25 cellular contexts compared by ENCODE assay signal in genomic region chr9:93536874-93537273, GRCh38. TPM values are rescaled to one million over a fixed set of nuclear protein-coding genes. Genes with fewer than 3 reads are reported as not detected.
DNase-seq lines count a peak whose midpoint lies in the region; ATAC-seq and TF ChIP-seq lines count a peak whose summit lies in the region.
"Had no signal": no experiment of that assay in that cellular context is flagged by ENCODE, and none has a peak within 500 bp of the region (broad histone marks: within the 10 kb centered on the region; RNA-seq: fewer than 3 reads in every experiment).

No MANE protein-coding gene starts in this region.

- H3K9me3 Mint-ChIP-seq in activated naive CD8-positive, alpha-beta T cell treated with anti-CD3 and anti-CD28 coated beads, Interleukin-2, amount 50 U/mL, for 24 hours: no peaks in the 10 kb centered on the region
- no peaks in the 10 kb centered on the region for H3K9me3 Mint-ChIP-seq in activated naive CD8-positive, alpha-beta T cell treated with anti-CD3 and anti-CD28 coated beads for 36 hours
- H3K9me3 Mint-ChIP-seq in CD8-positive, alpha-beta memory T cell: no peaks in the 10 kb centered on the region
- H3K9me3 Mint-ChIP-seq: activated naive CD4-positive, alpha-beta T cell treated with anti-CD3 and anti-CD28 coated beads for 36 hours; immature natural killer cell had no signal

- no TSS peak for BruUV-seq in OCI-LY7 (replicated peaks; lab: Mats Ljungman, UMichigan)

- intact Hi-C loops in OCI-LY7 (cut with micrococcal nuclease; ENCODE audit: unreplicated experiment) (no loop called here), heart right ventricle (cut with DNase I) (loop anchor here in 3 of 10 donors (5.0 to 10.0 kb wide), 2 partner anchors 82 to 85 kb away; partner anchors contain the start of genes FAM120A (in 3 of the 3) and FAM120AOS (in 3 of the 3))

- H3K9me3 ChIP-seq in OCI-LY7 (ENCODE audit: low read length) (no peaks in the 10 kb centered on the region), heart right ventricle (no peaks in the 10 kb centered on the region), trophoblast cell (ENCODE audit: insufficient read depth, low read depth, low read length) (peaks cover 2% of the 10 kb centered on the region), HAP-1 (no peaks in the 10 kb centered on the region)
- no peaks in the 10 kb centered on the region for H3K9me3 ChIP-seq in CD8-positive, alpha-beta memory T cell (ENCODE audit: low read length)
- H3K9me3 ChIP-seq: lower lobe of right lung, neutrophil, prostate gland had no signal

- H3K79me2 ChIP-seq in OCI-LY7 (ENCODE audit: insufficient read depth, low read depth, low read length): no peaks in the 10 kb centered on the region
- H3K79me2 ChIP-seq in trophoblast cell (ENCODE audit: control insufficient read depth, insufficient read depth, low read length, poor library complexity): peaks cover 1% of the 10 kb centered on the region

- H3K27ac Mint-ChIP-seq in activated naive CD8-positive, alpha-beta T cell treated with anti-CD3 and anti-CD28 coated beads, Interleukin-2, amount 50 U/mL, for 24 hours: peak overlapping the region; percentile 27
- H3K27ac Mint-ChIP-seq in activated naive CD8-positive, alpha-beta T cell treated with anti-CD3 and anti-CD28 coated beads for 36 hours: no peak overlapping the region
- peak overlapping the region in 1 of 8 donors; percentile 55 for H3K27ac Mint-ChIP-seq in CD8-positive, alpha-beta memory T cell
- H3K27ac Mint-ChIP-seq: activated naive CD4-positive, alpha-beta T cell treated with anti-CD3 and anti-CD28 coated beads for 36 hours; immature natural killer cell had no signal

- H3K4me1 Mint-ChIP-seq in activated naive CD8-positive, alpha-beta T cell treated with anti-CD3 and anti-CD28 coated beads, Interleukin-2, amount 50 U/mL, for 24 hours: no peaks in the 10 kb centered on the region
- no peaks in the 10 kb centered on the region for H3K4me1 Mint-ChIP-seq in activated naive CD8-positive, alpha-beta T cell treated with anti-CD3 and anti-CD28 coated beads for 36 hours
- H3K4me1 Mint-ChIP-seq in CD8-positive, alpha-beta memory T cell: peaks cover 4 to 18% (median 16%) of the 10 kb centered on the region in 3 donors

- no peaks in the 10 kb centered on the region for H3K9me2 ChIP-seq in OCI-LY7 (ENCODE audit: insufficient read depth, low read length)

- H3K36me3 ChIP-seq in OCI-LY7 (ENCODE audit: insufficient read depth, low read length) (peaks cover 93% of the 10 kb centered on the region), heart right ventricle (peaks cover 0 to 92% (median 13%) of the 10 kb centered on the region in 9 donors), trophoblast cell (ENCODE audit: control insufficient read depth in 1 of 2, insufficient read depth in 2 of 2, low read length in 2 of 2) (peaks cover 20 to 34% of the 10 kb centered on the region in 2 experiments), HAP-1 (replicated peaks) (peaks cover 28% of the 10 kb centered on the region)
- H3K36me3 ChIP-seq in CD8-positive, alpha-beta memory T cell (ENCODE audit: insufficient read depth, low read length): peaks cover 27% of the 10 kb centered on the region
- H3K36me3 ChIP-seq: prostate gland had no signal

- no peaks in the 10 kb centered on the region for H3K27me3 Mint-ChIP-seq in activated naive CD8-positive, alpha-beta T cell treated with anti-CD3 and anti-CD28 coated beads, Interleukin-2, amount 50 U/mL, for 24 hours
- no peaks in the 10 kb centered on the region for H3K27me3 Mint-ChIP-seq in activated naive CD8-positive, alpha-beta T cell treated with anti-CD3 and anti-CD28 coated beads for 36 hours
- H3K27me3 Mint-ChIP-seq in CD8-positive, alpha-beta memory T cell: no peaks in the 10 kb centered on the region

- H3K4me2 ChIP-seq in OCI-LY7 (ENCODE audit: low read length): no peak overlapping the region
- no peak overlapping the region for H3K4me2 ChIP-seq in trophoblast cell (ENCODE audit: low read length)
- H3K4me2 ChIP-seq: PC-9 had no signal

- H3K23ac ChIP-seq in trophoblast cell (ENCODE audit: low read length): no peak overlapping the region

- H2AFZ ChIP-seq in OCI-LY7 (ENCODE audit: low read length) (no peak overlapping the region), trophoblast cell (ENCODE audit: insufficient read depth, low read length, poor library complexity) (no peak overlapping the region)
- H2AFZ ChIP-seq: GM23248, PC-9 had no signal

- no peak overlapping the region for H3K27ac ChIP-seq in OCI-LY7 (ENCODE audit: low read depth, low read length, poor library complexity, severe bottlenecking)
- H3K27ac ChIP-seq in heart right ventricle: peak overlapping the region in 4 of 10 donors; percentile 6 to 60 (median 48)
- no peak overlapping the region for H3K27ac ChIP-seq in trophoblast cell (ENCODE audit: low read depth, low read length)
- no peak overlapping the region for H3K27ac ChIP-seq in CD8-positive, alpha-beta memory T cell (ENCODE audit: low read depth, low read length)
- H3K27ac ChIP-seq: GM23248, lower lobe of right lung, neutrophil, PC-9, prostate gland had no signal

- H3K4me1 ChIP-seq in OCI-LY7 (ENCODE audit: insufficient read depth, low read length, poor library complexity, severe bottlenecking) (no peaks in the 10 kb centered on the region), heart right ventricle (peaks cover 0 to 36% (median 19%) of the 10 kb centered on the region in 9 donors), trophoblast cell (ENCODE audit: control insufficient read depth in 1 of 2, insufficient read depth in 2 of 2, low read length in 2 of 2) (no peaks in the 10 kb centered on the region), HAP-1 (no peaks in the 10 kb centered on the region)
- H3K4me1 ChIP-seq in CD8-positive, alpha-beta memory T cell (ENCODE audit: insufficient read depth, low read length): no peaks in the 10 kb centered on the region
- H3K4me1 ChIP-seq: lower lobe of right lung had no signal

- no peak overlapping the region for H3K18ac ChIP-seq in trophoblast cell (ENCODE audit: low read length)

- no peak for DNase-seq in activated naive CD8-positive, alpha-beta T cell treated with anti-CD3 and anti-CD28 coated beads, Interleukin-2, amount 50 U/mL, for 24 hours
- DNase-seq in activated naive CD8-positive, alpha-beta T cell treated with anti-CD3 and anti-CD28 coated beads for 36 hours: no peak
- DNase-seq in OCI-LY7 (ENCODE audit: low spot score) (no peak), heart right ventricle (no peak), trophoblast cell (peak; percentile 83 to 89), hippocampal formation (lab: John Stamatoyannopoulos, UW) (no peak), HAP-1 (ENCODE audit: low spot score in 2 of 2) (no peak)
- DNase-seq in CD8-positive, alpha-beta memory T cell: no peak
- DNase-seq: activated CD4-positive, alpha-beta T cell treated with anti-CD3 and anti-CD28 coated beads for 4 hours; activated naive CD4-positive, alpha-beta T cell treated with anti-CD3 and anti-CD28 coated beads for 36 hours; activated T-cell treated with anti-CD3 and anti-CD28 coated beads, Interleukin-2, amount 50 U/mL, for 48 hours; AML-193; amygdala; dermis blood vessel endothelial cell; DMS53; GDM1; GM23248; immature natural killer cell; lower lobe of right lung; NCI-H1436 treated with DMSO at 0.1 percent for 48 hours; NCI-H446 treated with DMSO at 0.1 percent for 48 hours; PC-9 had no signal

- no peak overlapping the region for H4K91ac ChIP-seq in trophoblast cell (ENCODE audit: low read depth, low read length)

- no peak overlapping the region for H2AK5ac ChIP-seq in trophoblast cell (ENCODE audit: low read length)

- H3K4me3 Mint-ChIP-seq in activated naive CD8-positive, alpha-beta T cell treated with anti-CD3 and anti-CD28 coated beads, Interleukin-2, amount 50 U/mL, for 24 hours: no peak overlapping the region
- H3K4me3 Mint-ChIP-seq in activated naive CD8-positive, alpha-beta T cell treated with anti-CD3 and anti-CD28 coated beads for 36 hours: no peak overlapping the region
- H3K4me3 Mint-ChIP-seq in CD8-positive, alpha-beta memory T cell: no peak overlapping the region
- H3K4me3 Mint-ChIP-seq: activated naive CD4-positive, alpha-beta T cell treated with anti-CD3 and anti-CD28 coated beads for 36 hours; immature natural killer cell had no signal

- POLR2A ChIA-PET in OCI-LY7 (lab: Charles Lee): interaction anchor here (0.5 kb wide), 1 partner anchor 56 kb away, joined by 4 read pairs; no protein-coding TSS in a partner anchor
- POLR2A ChIA-PET in CD8-positive, alpha-beta memory T cell (lab: Charles Lee): no interaction called here

- H3K79me1 ChIP-seq in trophoblast cell (ENCODE audit: low read length): no peaks in the 10 kb centered on the region

- H4K8ac ChIP-seq in trophoblast cell (ENCODE audit: low read depth, low read length): no peak overlapping the region

- no peaks in the 10 kb centered on the region for H4K20me1 ChIP-seq in OCI-LY7 (ENCODE audit: insufficient read depth, low read length)

- H3K4ac ChIP-seq in trophoblast cell (ENCODE audit: low read depth, low read length): no peak overlapping the region

- ATAC-seq in activated naive CD8-positive, alpha-beta T cell treated with anti-CD3 and anti-CD28 coated beads, Interleukin-2, amount 50 U/mL, for 24 hours: no peak
- peak in 5 of 8 donors; percentile 40 to 70 (median 52) for ATAC-seq in heart right ventricle
- ATAC-seq: K562, lower lobe of right lung had no signal

- no peak overlapping the region for H2BK12ac ChIP-seq in trophoblast cell (ENCODE audit: low read length)

- no peak overlapping the region for H3K14ac ChIP-seq in trophoblast cell (ENCODE audit: low read length)

- in situ Hi-C loops in HAP-1 (cut with MboI; ENCODE audit: low sequenced_read_pairs): no loop called here

- CTCF ChIA-PET in OCI-LY7 (lab: Charles Lee; ENCODE audit: unreplicated experiment): no interaction called here
- CTCF ChIA-PET in CD8-positive, alpha-beta memory T cell (lab: Charles Lee): no interaction called here

- no peak overlapping the region for H4K12ac ChIP-seq in trophoblast cell (ENCODE audit: low read depth, low read length)

- 69 to 70% methylated on average over 9 of the region's 9 CpGs for WGBS in heart right ventricle, 2 donors
- WGBS in trophoblast cell (ENCODE audit: extremely low coverage, insufficient coverage, insufficient read length): no CpG with 5 or more reads among the region's 9 CpGs

- H3K36me3 Mint-ChIP-seq in activated naive CD8-positive, alpha-beta T cell treated with anti-CD3 and anti-CD28 coated beads, Interleukin-2, amount 50 U/mL, for 24 hours (ENCODE audit: low read depth): peaks cover 41% of the 10 kb centered on the region
- H3K36me3 Mint-ChIP-seq in activated naive CD8-positive, alpha-beta T cell treated with anti-CD3 and anti-CD28 coated beads for 36 hours: peaks cover 14% of the 10 kb centered on the region
- H3K36me3 Mint-ChIP-seq in CD8-positive, alpha-beta memory T cell: peaks cover 0 to 94% (median 18%) of the 10 kb centered on the region in 3 donors

- H3K4me3 ChIP-seq in OCI-LY7 (ENCODE audit: low read depth, low read length, poor library complexity, severe bottlenecking): no peak overlapping the region
- H3K4me3 ChIP-seq in heart right ventricle: no peak overlapping the region
- H3K4me3 ChIP-seq in trophoblast cell (ENCODE audit: low read depth, low read length): no peak overlapping the region
- no peak overlapping the region for H3K4me3 ChIP-seq in HAP-1
- no peak overlapping the region for H3K4me3 ChIP-seq in CD8-positive, alpha-beta memory T cell (ENCODE audit: low read length)
- H3K4me3 ChIP-seq: GM23248, K562, lower lobe of right lung, PC-9, prostate gland had no signal

- H3K27me3 ChIP-seq in heart right ventricle (no peaks in the 10 kb centered on the region), trophoblast cell (ENCODE audit: insufficient read depth, low read length) (no peaks in the 10 kb centered on the region), HAP-1 (ENCODE audit: low read depth) (no peaks in the 10 kb centered on the region)
- H3K27me3 ChIP-seq in CD8-positive, alpha-beta memory T cell (ENCODE audit: insufficient read depth, low read length, poor library complexity, severe bottlenecking): no peaks in the 10 kb centered on the region
- H3K27me3 ChIP-seq: neutrophil had no signal

- no peak overlapping the region for H3K9ac ChIP-seq in trophoblast cell (ENCODE audit: low read length)
- H3K9ac ChIP-seq: GM23248 had no signal

- TF ChIP-seq CTCF in OCI-LY7 (conservative IDR thresholded peaks at IDR 0.05; ENCODE audit: low read length): 0 out of 2 replicates have a peak, but pooled peaks have one; percentile 16
- peak in 5 of 9 donors; percentile 9 to 32 (median 27) for TF ChIP-seq CTCF in heart right ventricle (IDR thresholded peaks at IDR 0.05)

- no peak overlapping the region for H2BK5ac ChIP-seq in trophoblast cell (ENCODE audit: low read depth, low read length, poor library complexity)

- H2BK120ac ChIP-seq in trophoblast cell (ENCODE audit: insufficient read depth, low read length, poor library complexity): no peak overlapping the region

RNA-seq across cellular contexts. Expression of gene PHF2, which starts 39.5 kb away (rescaled TPM):
- total RNA-seq in activated naive CD8-positive, alpha-beta T cell treated with anti-CD3 and anti-CD28 coated beads for 36 hours: 10 to 100 TPM; 14.6 to 15.6 TPM
- 18.9 and 20.6 TPM in 2 replicates for total RNA-seq in OCI-LY7 (2014; rRNA removed; shearing (Covaris generic))
- total RNA-seq in OCI-LY7 (2022) (23.7 and 24.6 TPM in 2 replicates), heart right ventricle (10 to 100 TPM; 20.4 to 28.0 (median 23.0) TPM)
- polyA plus RNA-seq in heart right ventricle: 10 to 100 TPM; 13.9 to 31.3 TPM
- 12.6 and 12.7 TPM in 2 replicates for polyA plus RNA-seq in trophoblast cell (2013)
- 10 to 100 TPM; 22.4 to 25.0 TPM for total RNA-seq in CD8-positive, alpha-beta memory T cell
- polyA plus RNA-seq in CD8-positive, alpha-beta memory T cell: 3.0 TPM

Comparison
In these comparisons a context has a peak if more than half of its experiments do, and no peak if none do; other contexts are left out.
1. DNase-seq: peak in trophoblast cell (2 of 2); none in activated naive CD8-positive, alpha-beta T cell treated with anti-CD3 and anti-CD28 coated beads, Interleukin-2, amount 50 U/mL, for 24 hours (single experiment), activated naive CD8-positive, alpha-beta T cell treated with anti-CD3 and anti-CD28 coated beads for 36 hours (single experiment), OCI-LY7 (single experiment), heart right ventricle (0 of 2), hippocampal formation (0 of 2), HAP-1 (0 of 2) and CD8-positive, alpha-beta memory T cell (0 of 5).